Comparison of ENCODE assay signal across 1 cellular context in the genomic region with DNA sequence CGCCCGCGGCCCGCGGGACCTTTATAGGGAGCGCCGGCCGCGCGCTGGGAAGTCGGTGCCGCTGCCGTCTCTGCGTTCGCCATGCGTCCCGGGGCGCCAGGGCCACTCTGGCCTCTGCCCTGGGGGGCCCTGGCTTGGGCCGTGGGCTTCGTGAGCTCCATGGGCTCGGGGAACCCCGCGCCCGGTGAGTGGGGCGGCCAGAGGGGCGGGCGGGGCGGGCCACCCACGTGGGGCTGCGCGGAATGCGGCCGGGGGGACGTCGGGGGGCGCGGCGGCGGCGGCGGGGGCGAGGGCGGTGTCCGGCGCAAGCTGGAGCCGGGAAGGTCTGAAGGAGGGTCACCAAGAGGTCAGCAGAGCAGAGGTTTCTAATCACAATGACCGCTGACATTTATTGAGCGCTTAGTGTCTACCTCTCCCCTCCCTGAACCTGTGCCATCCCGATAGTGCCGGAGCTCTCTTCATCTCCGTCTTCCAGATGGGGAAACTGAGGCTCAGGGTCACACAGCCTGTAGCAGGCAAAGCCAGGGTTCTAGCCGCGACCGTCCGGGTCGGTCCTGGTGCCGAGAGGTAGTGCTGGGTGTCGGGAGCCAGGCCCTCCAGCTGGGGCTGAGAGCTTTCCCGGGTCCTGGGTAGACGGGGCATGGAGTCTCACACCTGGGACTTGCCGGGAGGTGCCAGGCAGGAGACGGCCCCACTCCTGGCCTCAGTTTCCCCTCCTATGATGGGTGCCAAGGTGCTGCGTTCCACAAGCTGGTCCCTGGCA.
TF ChIP-seq lines count a peak whose summit lies in the region.

Gene FSTL3, plus strand, starts transcription at position 50 of the 763 bp plus-strand sequence. Its CDS starts 32 bp downstream, at position 82.

TF ChIP-seq in GM23338, 12 proteins besides CTCF, POLR2A, EP300 and RAD21 (continued from another document):
- TF ChIP-seq ZNF462 (CRISPR knock-in tag; IDR thresholded peaks at IDR 0.05) (no peak), EZH2 (IDR thresholded peaks at IDR 0.05; ENCODE audit: low read depth, unreplicated experiment) (no peak), POLR2AphosphoS5 (IDR thresholded peaks at IDR 0.05; ENCODE audit: low read depth) (no peak), REST (IDR thresholded peaks at IDR 0.05; ENCODE audit: unreplicated experiment) (no peak), STAT1 (IDR thresholded peaks at IDR 0.05; ENCODE audit: unreplicated experiment) (no peak), CREB1 (CRISPR knock-in tag; IDR thresholded peaks at IDR 0.05; ENCODE audit: low read depth) (no peak), JUNB (IDR thresholded peaks at IDR 0.05; ENCODE audit: unreplicated experiment) (no peak)
- TF ChIP-seq, protein P1, sequence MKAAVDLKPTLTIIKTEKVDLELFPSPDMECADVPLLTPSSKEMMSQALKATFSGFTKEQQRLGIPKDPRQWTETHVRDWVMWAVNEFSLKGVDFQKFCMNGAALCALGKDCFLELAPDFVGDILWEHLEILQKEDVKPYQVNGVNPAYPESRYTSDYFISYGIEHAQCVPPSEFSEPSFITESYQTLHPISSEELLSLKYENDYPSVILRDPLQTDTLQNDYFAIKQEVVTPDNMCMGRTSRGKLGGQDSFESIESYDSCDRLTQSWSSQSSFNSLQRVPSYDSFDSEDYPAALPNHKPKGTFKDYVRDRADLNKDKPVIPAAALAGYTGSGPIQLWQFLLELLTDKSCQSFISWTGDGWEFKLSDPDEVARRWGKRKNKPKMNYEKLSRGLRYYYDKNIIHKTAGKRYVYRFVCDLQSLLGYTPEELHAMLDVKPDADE (IDR thresholded peaks at IDR 0.05) = no peak
